Comparison of ENCODE assay signal across 10 cellular contexts in genomic region chr6:128696651-128697391, GRCh38.
DNase-seq lines count a peak whose midpoint lies in the region; ATAC-seq and TF ChIP-seq lines count a peak whose summit lies in the region.
"Had no signal": no experiment of that assay in that cellular context is flagged by ENCODE, and none has a peak within 500 bp of the region (broad histone marks: within the 10 kb centered on the region; RNA-seq: fewer than 3 reads in every experiment).

No MANE protein-coding gene starts in this region.

- CTCF ChIA-PET in PC-9 (lab: Charles Lee), result no interaction called here
- CTCF ChIA-PET in CD8-positive, alpha-beta memory T cell (lab: Charles Lee), result no interaction called here

- H3K36me3 ChIP-seq in PC-9 (ENCODE audit: low read depth), result no peaks in the 10 kb centered on the region; the same call in 1 of the 2 replicates
- H3K36me3 ChIP-seq in osteoblast (ENCODE audit: insufficient read depth, low read length), result no peaks in the 10 kb centered on the region
- no peaks in the 10 kb centered on the region for H3K36me3 ChIP-seq in CD8-positive, alpha-beta memory T cell (ENCODE audit: insufficient read depth, low read length)

- POLR2A ChIA-PET in PC-9 (lab: Charles Lee; ENCODE audit: unreplicated experiment), result interaction anchor here (0.7 kb wide), 1 partner anchor 477 kb away, joined by 3 read pairs; no protein-coding TSS in a partner anchor
- POLR2A ChIA-PET in CD8-positive, alpha-beta memory T cell (lab: Charles Lee), result no interaction called here

- 0 out of 2 replicates have a peak overlapping the region, but pooled peaks have one; percentile 1 for H3K4me3 ChIP-seq in PC-9
- no peak overlapping the region for H3K4me3 ChIP-seq in epithelial cell of esophagus (ENCODE audit: low read length)
- H3K4me3 ChIP-seq in osteoblast (ENCODE audit: insufficient read depth, low read length), result no peak overlapping the region
- H3K4me3 ChIP-seq in CD8-positive, alpha-beta memory T cell (ENCODE audit: low read length), result no peak overlapping the region

- peaks cover 0 to 2% (median 0%) of the 10 kb centered on the region in 5 donors for H3K9me3 Mint-ChIP-seq in CD8-positive, alpha-beta memory T cell
- H3K9me3 Mint-ChIP-seq: effector memory CD8-positive, alpha-beta T cell had no signal

- no peak for TF ChIP-seq POLR2A in erythroblast (IDR thresholded peaks at IDR 0.05; ENCODE audit: low read length)

- H4K20me1 ChIP-seq in PC-9 (ENCODE audit: insufficient read depth) (no peaks in the 10 kb centered on the region), osteoblast (ENCODE audit: insufficient read depth, low read length) (no peaks in the 10 kb centered on the region)

- H3K79me2 ChIP-seq in PC-9 (ENCODE audit: low read depth) (no peaks in the 10 kb centered on the region), osteoblast (ENCODE audit: insufficient read depth, low read length) (no peaks in the 10 kb centered on the region)

- H3K27ac Mint-ChIP-seq in CD8-positive, alpha-beta memory T cell, result no peak overlapping the region
- H3K27ac Mint-ChIP-seq: effector memory CD8-positive, alpha-beta T cell had no signal

- H3K27me3 ChIP-seq in PC-9 (ENCODE audit: insufficient read depth, low read depth) (no peaks in the 10 kb centered on the region), osteoblast (ENCODE audit: insufficient read depth, low read length) (no peaks in the 10 kb centered on the region)
- no peaks in the 10 kb centered on the region for H3K27me3 ChIP-seq in CD8-positive, alpha-beta memory T cell (ENCODE audit: insufficient read depth, low read length, poor library complexity, severe bottlenecking)

- H3K9me3 ChIP-seq in PC-9 (ENCODE audit: insufficient read depth, low read depth), result no peaks in the 10 kb centered on the region; the same call in 1 of the 2 replicates
- H3K9me3 ChIP-seq in osteoblast (ENCODE audit: low read depth, low read length), result no peaks in the 10 kb centered on the region
- H3K9me3 ChIP-seq in CD8-positive, alpha-beta memory T cell (ENCODE audit: low read length), result no peaks in the 10 kb centered on the region

- no peaks in the 10 kb centered on the region; the same call in 1 of the 2 replicates for H3K9me2 ChIP-seq in PC-9 (ENCODE audit: insufficient read depth)

- H3K4me1 Mint-ChIP-seq in CD8-positive, alpha-beta memory T cell, result peaks cover 0 to 6% (median 0%) of the 10 kb centered on the region in 3 donors

- H3F3A ChIP-seq in PC-9 (ENCODE audit: insufficient read depth, low read depth), result peaks cover 15% of the 10 kb centered on the region; the same call in 1 of the 2 replicates

- H3K27ac ChIP-seq in PC-9, result peak overlapping the region; percentile 34
- H3K27ac ChIP-seq in osteoblast (ENCODE audit: low read depth, low read length), result no peak overlapping the region
- no peak overlapping the region for H3K27ac ChIP-seq in CD8-positive, alpha-beta memory T cell (ENCODE audit: low read depth, low read length)

- H2AFZ ChIP-seq in PC-9, result 0 out of 2 replicates have a peak overlapping the region, but pooled peaks have one; percentile 5
- no peak overlapping the region for H2AFZ ChIP-seq in osteoblast (ENCODE audit: low read length)

- H3K4me3 Mint-ChIP-seq in CD8-positive, alpha-beta memory T cell, result no peak overlapping the region
- H3K4me3 Mint-ChIP-seq: effector memory CD8-positive, alpha-beta T cell had no signal

- H3K4me1 ChIP-seq in PC-9 (replicated peaks; ENCODE audit: insufficient read depth) (peaks cover 12% of the 10 kb centered on the region), osteoblast (ENCODE audit: insufficient read depth, low read length) (peaks cover 4% of the 10 kb centered on the region)
- no peaks in the 10 kb centered on the region for H3K4me1 ChIP-seq in CD8-positive, alpha-beta memory T cell (ENCODE audit: insufficient read depth, low read length)

- DNase-seq in EH (ENCODE audit: low read depth), result peak; percentile 84
- peak; percentile 5 to 82 for DNase-seq in PC-9
- peak; percentile 76 for DNase-seq in epithelial cell of esophagus (ENCODE audit: low read depth)
- peak; percentile 68 for DNase-seq in osteoblast (ENCODE audit: insufficient read length, low spot score, missing footprints)
- no peak for DNase-seq in CD8-positive, alpha-beta memory T cell
- no peak for DNase-seq in erythroblast (lab: John Stamatoyannopoulos, UW)
- DNase-seq in DMS79 treated with DMSO at 0.1 percent for 48 hours (lab: John Stamatoyannopoulos, UW), result no peak
- DNase-seq: effector memory CD8-positive, alpha-beta T cell; NCI-H1694 had no signal

- no peaks in the 10 kb centered on the region for H3K36me3 Mint-ChIP-seq in CD8-positive, alpha-beta memory T cell

- peak overlapping the region; percentile 41 for H3K4me2 ChIP-seq in PC-9
- H3K4me2 ChIP-seq in osteoblast (ENCODE audit: insufficient read depth, low read length), result peak overlapping the region; percentile 13

- peaks cover 0 to 3% of the 10 kb centered on the region in 2 donors for H3K27me3 Mint-ChIP-seq in CD8-positive, alpha-beta memory T cell

- intact Hi-C loops in PC-9 (cut with micrococcal nuclease; ENCODE audit: unreplicated experiment), result no loop called here

- BruUV-seq in PC-9 (replicated peaks; lab: Mats Ljungman, UMichigan), result no TSS peak

- no peak for ATAC-seq in HG02970 (IDR thresholded peaks at IDR 0.05; ENCODE audit: low FRiP score, unreplicated experiment)
- ATAC-seq: effector memory CD8-positive, alpha-beta T cell had no signal

- no peak for TF ChIP-seq CTCF in PC-9 (conservative IDR thresholded peaks at IDR 0.05)
- no peak for TF ChIP-seq CTCF in epithelial cell of esophagus (IDR thresholded peaks at IDR 0.05; ENCODE audit: insufficient read depth, low read depth, low read length, missing control alignments)
- TF ChIP-seq CTCF in osteoblast (IDR thresholded peaks at IDR 0.05; ENCODE audit: extremely low read depth, low read depth, low read length), result no peak

Comparison
In these comparisons a context has a peak if more than half of its experiments do, and no peak if none do; other contexts are left out.
1. DNase-seq: peak in EH (single experiment), PC-9 (2 of 2), epithelial cell of esophagus (single experiment) and osteoblast (single experiment); none in CD8-positive, alpha-beta memory T cell (0 of 5), erythroblast (0 of 2) and DMS79 treated with DMSO at 0.1 percent for 48 hours (single experiment).